Comparison of ENCODE assay signal across 1 cellular context in the genomic region with DNA sequence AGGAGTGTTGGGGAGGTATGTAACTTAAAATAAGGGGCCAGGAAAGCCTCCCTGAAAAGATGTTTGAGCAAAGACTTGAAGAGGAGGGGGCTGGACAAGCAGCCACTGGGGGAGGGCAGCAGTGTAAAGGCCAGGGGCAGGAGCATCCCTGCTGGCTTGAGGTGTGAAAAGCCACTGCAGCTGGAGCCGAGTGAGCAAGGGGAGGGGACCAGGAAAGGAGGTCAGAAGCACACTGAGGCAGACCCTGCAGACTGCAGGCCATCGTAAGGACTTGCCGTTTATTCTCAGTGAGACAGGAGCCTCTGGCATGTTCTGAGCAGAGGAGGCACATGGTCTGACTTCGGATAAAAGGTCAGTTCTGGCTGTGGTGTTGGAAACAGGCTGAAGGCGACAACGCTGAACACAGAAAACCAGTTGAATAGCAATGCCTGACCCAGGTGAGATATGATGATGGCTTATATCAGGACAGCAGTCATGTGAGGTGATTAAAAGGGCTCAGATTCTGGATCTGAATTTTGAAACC.
TF ChIP-seq lines count a peak whose summit lies in the region.

No MANE protein-coding gene starts in this region.

TF ChIP-seq in IMR-90, 13 proteins besides CTCF, POLR2A, EP300 and RAD21 (continued from another document):
- TF ChIP-seq RFX5 (IDR thresholded peaks at IDR 0.05; ENCODE audit: low read depth, low read length) (no peak), MXI1 (IDR thresholded peaks at IDR 0.05; ENCODE audit: borderline replicate concordance, low read depth, low read length) (no peak), MAFK (IDR thresholded peaks at IDR 0.05; ENCODE audit: low read depth, low read length) (no peak)
